In genomic region chr5:86617756-86618577, GRCh38 we compare ENCODE assay signal across 8 cellular contexts. TPM values are rescaled to one million over a fixed set of nuclear protein-coding genes. Genes with fewer than 3 reads are reported as not detected.
DNase-seq lines count a peak whose midpoint lies in the region; ATAC-seq and TF ChIP-seq lines count a peak whose summit lies in the region.

COX7C (plus strand) TSS chr5:86617941; CDS start chr5:86618056, 115 bp downstream.

- TF ChIP-seq POLR2A in ovary (IDR thresholded peaks at IDR 0.05) (peak; percentile 83), thyroid gland (IDR thresholded peaks at IDR 0.05) (peak; percentile 49 to 91)

- no peaks in the 10 kb centered on the region for H3K9me3 ChIP-seq in ovary
- no peaks in the 10 kb centered on the region for H3K9me3 ChIP-seq in thyroid gland

- TF ChIP-seq EP300 in ovary (IDR thresholded peaks at IDR 0.05), result no peak

- peaks cover 4% of the 10 kb centered on the region for H3K9me3 Mint-ChIP-seq in activated naive CD8-positive, alpha-beta T cell treated with anti-CD3 and anti-CD28 coated beads, Interleukin-2, amount 50 U/mL, for 24 hours

- H3K4me3 Mint-ChIP-seq in activated naive CD8-positive, alpha-beta T cell treated with anti-CD3 and anti-CD28 coated beads, Interleukin-2, amount 50 U/mL, for 24 hours, result peak within 1 kb of the TSS; percentile 100

- H3K27ac ChIP-seq in ovary (peak within 1 kb of the TSS; percentile 71 to 87), thyroid gland (peak within 1 kb of the TSS; percentile 84 to 95 (median 88))

- H3K27me3 Mint-ChIP-seq in activated naive CD8-positive, alpha-beta T cell treated with anti-CD3 and anti-CD28 coated beads, Interleukin-2, amount 50 U/mL, for 24 hours, result peaks cover 6% of the 10 kb centered on the region

- H3K36me3 ChIP-seq in ovary (no peaks in the 10 kb centered on the region), thyroid gland (peaks cover 13 to 24% of the 10 kb centered on the region in 2 donors)

- H3K4me1 ChIP-seq in ovary (ENCODE audit: insufficient read depth) (no peaks in the 10 kb centered on the region), thyroid gland (peaks cover 0 to 3% of the 10 kb centered on the region in 2 donors)

- no peaks in the 10 kb centered on the region for H3K27me3 ChIP-seq in ovary
- H3K27me3 ChIP-seq in thyroid gland, result no peaks in the 10 kb centered on the region

- H3K27ac Mint-ChIP-seq in activated naive CD8-positive, alpha-beta T cell treated with anti-CD3 and anti-CD28 coated beads, Interleukin-2, amount 50 U/mL, for 24 hours, result peak within 1 kb of the TSS; percentile 99

- H3K4me1 Mint-ChIP-seq in activated naive CD8-positive, alpha-beta T cell treated with anti-CD3 and anti-CD28 coated beads, Interleukin-2, amount 50 U/mL, for 24 hours, result peaks cover 21% of the 10 kb centered on the region

- TF ChIP-seq CTCF in GM12865 (IDR thresholded peaks at IDR 0.05; ENCODE audit: insufficient read depth, low read depth, low read length, missing control alignments), result no peak
- TF ChIP-seq CTCF in ovary (IDR thresholded peaks at IDR 0.05), result no peak
- no peak for TF ChIP-seq CTCF in thyroid gland (IDR thresholded peaks at IDR 0.05)

- H3K4me3 ChIP-seq in GM12865 (ENCODE audit: low read depth, low read length) (peak within 1 kb of the TSS; percentile 92), ovary (peak within 1 kb of the TSS; percentile 90), thyroid gland (replicated peaks in 1 of 3) (peak within 1 kb of the TSS; percentile 59 to 79 (median 63))

- WGBS in ovary, 3 donors, result 0 to 1% (median 0%) methylated on average over 41 of the region's 41 CpGs
- 0 to 1% methylated on average over 37 to 38 of the region's 41 CpGs for WGBS in thyroid gland, 2 donors

- peaks cover 50% of the 10 kb centered on the region for H3K36me3 Mint-ChIP-seq in activated naive CD8-positive, alpha-beta T cell treated with anti-CD3 and anti-CD28 coated beads, Interleukin-2, amount 50 U/mL, for 24 hours (ENCODE audit: low read depth)

- ATAC-seq in HG02763 (IDR thresholded peaks at IDR 0.05; ENCODE audit: unreplicated experiment), result peak; percentile 99
- ATAC-seq in activated naive CD8-positive, alpha-beta T cell treated with anti-CD3 and anti-CD28 coated beads, Interleukin-2, amount 50 U/mL, for 24 hours, result peak; percentile 99
- ATAC-seq in Right ventricle myocardium inferior, result peak; percentile 100

- intact Hi-C loops in Right ventricle myocardium inferior (cut with DNase I) (no loop called here), ovary (cut with DNase I) (no loop called here), thyroid gland (cut with DNase I) (no loop called here)

- DNase-seq in GM12865 (ENCODE audit: low read depth) (peak; percentile 97), NCI-H1417 treated with DMSO at 0.1 percent for 48 hours (lab: John Stamatoyannopoulos, UW) (peak; percentile 92), SW480 (ENCODE audit: low spot score) (peak; percentile 94), Right ventricle myocardium inferior (ENCODE audit: missing footprints) (peak; percentile 90), ovary (peak; percentile 88 to 94 (median 90)), thyroid gland (peak; percentile 93)
- peak; percentile 86 for DNase-seq in activated naive CD8-positive, alpha-beta T cell treated with anti-CD3 and anti-CD28 coated beads, Interleukin-2, amount 50 U/mL, for 24 hours

RNA-seq across cellular contexts. Expression of gene COX7C, which starts in this region (rescaled TPM):
- total RNA-seq in Right ventricle myocardium inferior (2,115 TPM), ovary (100 to 1,000 TPM; 366 to 747 (median 556) TPM), thyroid gland (100 to 1,000 TPM; 217 to 683 (median 474) TPM)
- polyA plus RNA-seq in ovary, result 100 to 1,000 TPM; 660 to 925 TPM

Comparison
In these comparisons a context has a peak if more than half of its experiments do, and no peak if none do; other contexts are left out.
1. Peak in every context shown above with its lines: DNase-seq, ATAC-seq, H3K4me3 ChIP-seq and H3K27ac ChIP-seq.